In the genomic region with DNA sequence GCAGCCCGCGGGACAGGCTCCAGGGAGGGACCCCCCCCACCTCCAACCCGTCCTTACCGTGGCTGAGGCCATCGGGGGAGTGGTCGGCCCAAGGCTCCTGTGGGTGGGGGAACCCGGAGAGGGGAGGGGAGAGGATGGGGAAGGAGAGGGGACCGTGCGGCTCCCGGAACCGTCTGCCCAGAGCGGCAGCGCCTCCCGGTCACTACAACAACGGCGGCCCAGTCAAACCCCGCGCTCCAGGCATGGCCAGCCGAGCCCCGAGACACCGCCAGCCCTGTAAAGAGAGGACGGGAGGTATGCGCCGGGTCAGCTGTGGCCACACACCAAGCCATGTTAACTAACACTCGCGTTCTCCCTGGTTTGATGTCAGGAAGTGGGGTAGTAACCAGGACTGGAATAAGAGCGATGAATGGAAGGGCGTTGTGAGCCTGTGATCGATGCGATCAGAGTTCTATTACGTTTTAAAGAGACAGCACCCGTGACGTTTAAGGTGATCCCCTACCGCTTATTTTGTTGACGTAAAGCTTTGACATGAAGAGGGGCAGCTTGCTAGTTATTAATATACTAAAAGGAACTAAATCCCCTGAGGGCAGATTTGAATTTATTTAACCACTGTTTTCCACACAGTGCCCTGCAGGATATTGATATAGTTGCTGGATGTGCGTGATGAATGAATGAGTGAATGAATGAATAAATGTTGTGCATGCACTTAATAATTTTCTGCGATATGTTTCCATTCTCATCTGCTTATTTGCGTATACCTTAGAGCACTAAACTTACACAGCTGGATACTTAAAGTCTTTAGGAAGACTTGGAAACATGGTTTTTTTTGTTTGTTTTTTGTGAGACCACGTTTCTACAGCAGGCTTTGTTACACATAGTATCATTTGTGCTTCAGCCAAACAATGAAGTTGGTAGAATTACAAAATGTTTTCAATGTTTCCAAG, we compare ENCODE assay signal across 8 cellular contexts.
A peak's percentile ranks its signal among the peaks of the same experiment; 100 is the strongest.
DNase-seq lines count a peak whose midpoint lies in the region; ATAC-seq and TF ChIP-seq lines count a peak whose summit lies in the region.

A gene (minus strand): TSS at position 224 of the 947 bp plus-strand sequence. CDS start 152 bp downstream, at position 72.

- H3K4me1 Mint-ChIP-seq in dendritic cell treated with granulocyte-macrophage colony-stimulating factor and Interleukin-4, amounts not matched to agents 40 ng/mL and 50 ng/mL, for 4 days (ENCODE audit: low read depth): peaks cover 39% of the 10 kb centered on the region

- H3K4me3 Mint-ChIP-seq in dendritic cell treated with granulocyte-macrophage colony-stimulating factor and Interleukin-4, amounts not matched to agents 40 ng/mL and 50 ng/mL, for 4 days: peak within 1 kb of the TSS; percentile 97

- peak; percentile 92 for DNase-seq in NCI-H69 (lab: John Stamatoyannopoulos, UW)
- DNase-seq in activated CD4-positive, alpha-beta T cell treated with anti-CD3 and anti-CD28 coated beads, Interleukin-2, amount 50 U/mL, for 1 hour: peak; percentile 52
- DNase-seq in left kidney (ENCODE audit: low read depth, low spot score): peak; percentile 95
- DNase-seq in stimulated activated CD4-positive, alpha-beta T cell treated with anti-CD3 and anti-CD28 coated beads, Interleukin-2, amount 100 ng/mL, for 24 hours: peak; percentile 77 to 80

- ATAC-seq in GM19397 (IDR thresholded peaks at IDR 0.05; ENCODE audit: unreplicated experiment): peak; percentile 69
- peak; percentile 38 for ATAC-seq in HG03558 (IDR thresholded peaks at IDR 0.05; ENCODE audit: extremely low read depth, unreplicated experiment)

- TF ChIP-seq CTCF in C4-2B (conservative IDR thresholded peaks at IDR 0.05): no peak

- peaks cover 32% of the 10 kb centered on the region for H3K36me3 Mint-ChIP-seq in dendritic cell treated with granulocyte-macrophage colony-stimulating factor and Interleukin-4, amounts not matched to agents 40 ng/mL and 50 ng/mL, for 4 days (ENCODE audit: low read depth)

- peak within 1 kb of the TSS; percentile 97 for H3K27ac Mint-ChIP-seq in dendritic cell treated with granulocyte-macrophage colony-stimulating factor and Interleukin-4, amounts not matched to agents 40 ng/mL and 50 ng/mL, for 4 days

- intact Hi-C loops in dendritic cell treated with granulocyte-macrophage colony-stimulating factor and Interleukin-4, amounts not matched to agents 40 ng/mL and 50 ng/mL, for 4 days (cut with micrococcal nuclease): loop anchor here (1.0 to 10.0 kb wide), 5 partner anchors 174 to 1384 kb away; a partner anchor contains a TSS

- peaks cover 9% of the 10 kb centered on the region for H3K9me3 Mint-ChIP-seq in dendritic cell treated with granulocyte-macrophage colony-stimulating factor and Interleukin-4, amounts not matched to agents 40 ng/mL and 50 ng/mL, for 4 days

- peak within 1 kb of the TSS; percentile 74 for H3K27ac ChIP-seq in C4-2B

- no peaks in the 10 kb centered on the region for H3K27me3 Mint-ChIP-seq in dendritic cell treated with granulocyte-macrophage colony-stimulating factor and Interleukin-4, amounts not matched to agents 40 ng/mL and 50 ng/mL, for 4 days

Comparison
In these comparisons a context has a peak if more than half of its experiments do, and no peak if none do; other contexts are left out.
1. Peak in every context shown above with its lines: DNase-seq, ATAC-seq and H3K27ac ChIP-seq.